13 cellular contexts compared by ENCODE assay signal in the genomic region with DNA sequence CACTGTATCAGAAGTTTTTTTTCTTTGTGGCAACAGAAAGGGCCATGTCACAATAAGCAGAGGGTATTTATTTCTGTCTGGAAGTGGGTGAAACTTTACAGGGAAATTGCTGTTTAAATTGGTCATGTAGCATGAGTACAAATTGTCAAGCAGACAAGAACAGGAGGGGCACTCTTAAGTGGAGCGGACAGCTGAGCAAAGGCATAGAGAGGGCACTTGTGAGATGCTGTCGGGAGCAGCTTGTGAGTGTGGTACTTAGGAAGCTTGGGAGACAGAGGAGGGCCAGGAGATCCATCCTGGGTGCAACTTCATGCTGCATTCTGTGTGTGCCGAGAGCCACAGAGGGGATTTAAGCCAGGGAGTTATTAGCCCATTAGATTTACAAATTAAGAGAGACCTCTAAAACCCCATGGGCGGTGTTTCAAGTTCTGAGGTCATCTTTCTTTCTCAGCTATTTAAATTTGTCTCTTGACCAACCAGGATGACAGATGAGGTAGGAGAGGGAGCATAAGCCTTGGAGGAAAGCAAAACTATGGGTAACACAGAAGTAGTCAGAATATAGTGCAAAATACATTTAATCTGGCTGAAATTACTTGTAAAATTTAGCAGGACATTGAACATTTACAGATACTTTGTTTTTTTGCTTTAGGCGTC. TPM values are rescaled to one million over a fixed set of nuclear protein-coding genes. Genes with fewer than 3 reads are reported as not detected.
A peak's percentile ranks its signal among the peaks of the same experiment; 100 is the strongest.
DNase-seq lines count a peak whose midpoint lies in the region; ATAC-seq and FAIRE-seq lines count a peak whose summit lies in the region.
"Had no signal": no experiment of that assay in that cellular context is flagged by ENCODE, and none has a peak within 500 bp of the region (broad histone marks: within the 10 kb centered on the region; RNA-seq: fewer than 3 reads in every experiment).

No MANE protein-coding gene starts in this region.

- no peaks in the 10 kb centered on the region for H3K36me3 ChIP-seq in SJCRH30
- H3K36me3 ChIP-seq: tibial nerve had no signal

- peaks cover 23% of the 10 kb centered on the region for H3K36me3 Mint-ChIP-seq in effector memory CD8-positive, alpha-beta T cell (ENCODE audit: insufficient read depth)
- H3K36me3 Mint-ChIP-seq: naive B cell had no signal

- peak; percentile 61 for DNase-seq in DMS53 (lab: John Stamatoyannopoulos, UW)
- no peak for DNase-seq in GM19239 (ENCODE audit: insufficient read length, low spot score)
- peak; percentile 17 for DNase-seq in NCI-H69 (lab: John Stamatoyannopoulos, UW)
- DNase-seq in effector memory CD8-positive, alpha-beta T cell = no peak
- no peak for DNase-seq in SJCRH30
- DNase-seq in superior temporal gyrus (ENCODE audit: extremely low spot score) = no peak
- DNase-seq: activated naive CD4-positive, alpha-beta T cell treated with anti-CD3 and anti-CD28 coated beads for 36 hours; heart right ventricle; naive B cell had no signal

- H3K27me3 Mint-ChIP-seq in effector memory CD8-positive, alpha-beta T cell = no peaks in the 10 kb centered on the region

- no peak for ATAC-seq in effector memory CD8-positive, alpha-beta T cell (replicated peaks)
- no peak for ATAC-seq in HG03139 (IDR thresholded peaks at IDR 0.05; ENCODE audit: unreplicated experiment)
- ATAC-seq: heart right ventricle, SK-N-SH treated with all-trans-retinoic acid at 6 μM for 48 hours had no signal

- H3K9me3 Mint-ChIP-seq in effector memory CD8-positive, alpha-beta T cell = no peaks in the 10 kb centered on the region
- H3K9me3 Mint-ChIP-seq: activated naive CD4-positive, alpha-beta T cell treated with anti-CD3 and anti-CD28 coated beads for 36 hours; naive B cell had no signal

- no peaks in the 10 kb centered on the region for H3K27me3 ChIP-seq in SJCRH30
- H3K27me3 ChIP-seq: heart right ventricle, tibial nerve had no signal

- peak overlapping the region; percentile 28 to 73 for H3K4me3 Mint-ChIP-seq in effector memory CD8-positive, alpha-beta T cell

- no peaks in the 10 kb centered on the region for H3K9me3 ChIP-seq in SJCRH30 (replicated peaks)
- H3K9me3 ChIP-seq: heart right ventricle, tibial nerve had no signal

- peak; percentile 95 for FAIRE-seq in GM19239 (lab: Jason Lieb, UNC)

- H3K27ac ChIP-seq in SJCRH30 = no peak overlapping the region
- H3K27ac ChIP-seq: epithelial cell of prostate, tibial nerve had no signal

- peaks cover 43% of the 10 kb centered on the region for H3K4me1 ChIP-seq in SJCRH30

- peaks cover 84 to 95% of the 10 kb centered on the region in 2 donors for H3K4me1 Mint-ChIP-seq in effector memory CD8-positive, alpha-beta T cell (ENCODE audit: low read depth in 2 of 2)

- no peak overlapping the region for H3K4me3 ChIP-seq in SJCRH30
- H3K4me3 ChIP-seq: heart right ventricle, tibial nerve had no signal

- H3K27ac Mint-ChIP-seq in effector memory CD8-positive, alpha-beta T cell = peak overlapping the region; percentile 93 to 96

RNA-seq across cellular contexts. Expression of a gene that starts 30.4 kb away (rescaled TPM):
- 21.4 and 25.0 TPM in 2 replicates for total RNA-seq in SJCRH30 (2014; rRNA removed; shearing (Covaris generic))

Comparison
In these comparisons a context has a peak if more than half of its experiments do, and no peak if none do; other contexts are left out.
1. DNase-seq: peak in DMS53 (single experiment) and NCI-H69 (single experiment); none in GM19239 (single experiment), effector memory CD8-positive, alpha-beta T cell (0 of 3), SJCRH30 (0 of 2) and superior temporal gyrus (single experiment).